Comparison of ENCODE assay signal across 11 cellular contexts in genomic region chr9:134371731-134372130, GRCh38. TPM values are rescaled to one million over a fixed set of nuclear protein-coding genes. Genes with fewer than 3 reads are reported as not detected.
A peak's percentile ranks its signal among the peaks of the same experiment; 100 is the strongest.
DNase-seq lines count a peak whose midpoint lies in the region; ATAC-seq and TF ChIP-seq lines count a peak whose summit lies in the region.
"Had no signal": no experiment of that assay in that cellular context is flagged by ENCODE, and none has a peak within 500 bp of the region (broad histone marks: within the 10 kb centered on the region; RNA-seq: fewer than 3 reads in every experiment).

No MANE protein-coding gene starts in this region.

- H3K4me3 Mint-ChIP-seq in MCF 10A (ENCODE audit: unreplicated experiment) (peak overlapping the region; percentile 68), Caco-2 (ENCODE audit: unreplicated experiment) (no peak overlapping the region)

- no peaks in the 10 kb centered on the region for H3K27me3 ChIP-seq in right atrium auricular region
- no peaks in the 10 kb centered on the region for H3K27me3 ChIP-seq in Caco-2 (replicated peaks; ENCODE audit: control insufficient read depth, insufficient read depth, low read length)

- BruUV-seq in MCF 10A (replicated peaks; lab: Mats Ljungman, UMichigan) (no TSS peak), Caco-2 (replicated peaks; lab: Mats Ljungman, UMichigan) (no TSS peak)

- H3K27ac ChIP-seq in C4-2B (peak overlapping the region; percentile 98), right atrium auricular region (peak overlapping the region; percentile 38 to 86)

- peaks cover 50% of the 10 kb centered on the region for H3K4me1 Mint-ChIP-seq in MCF 10A (ENCODE audit: insufficient read depth, unreplicated experiment)
- H3K4me1 Mint-ChIP-seq in Caco-2 (ENCODE audit: low read depth, unreplicated experiment): peaks cover 13% of the 10 kb centered on the region

- ATAC-seq in sciatic nerve: peak; percentile 48
- no peak for ATAC-seq in GM21423 (IDR thresholded peaks at IDR 0.05; ENCODE audit: unreplicated experiment)
- no peak for ATAC-seq in HG02840 (IDR thresholded peaks at IDR 0.05; ENCODE audit: low FRiP score, unreplicated experiment)

- CTCF ChIA-PET in MCF 10A (lab: Yijun Ruan, JAX): interaction anchor here (0.6 to 2.0 kb wide), 2 partner anchors 13 to 16 kb away, joined by 4 to 8 read pairs; no protein-coding TSS in a partner anchor
- CTCF ChIA-PET in Caco-2 (lab: Charles Lee): no interaction called here

- H3K36me3 ChIP-seq in right atrium auricular region (no peaks in the 10 kb centered on the region), Caco-2 (ENCODE audit: control insufficient read depth, insufficient read depth, low read length) (no peaks in the 10 kb centered on the region)

- TF ChIP-seq CTCF in C4-2B (conservative IDR thresholded peaks at IDR 0.05): no peak
- no peak for TF ChIP-seq CTCF in MCF 10A (IDR thresholded peaks at IDR 0.05; ENCODE audit: unreplicated experiment)
- no peak for TF ChIP-seq CTCF in right atrium auricular region (IDR thresholded peaks at IDR 0.05)
- no peak for TF ChIP-seq CTCF in Caco-2 (IDR thresholded peaks at IDR 0.05; ENCODE audit: insufficient read depth in 1 of 2, low read depth in 1 of 2, low read length in 1 of 2, severe bottlenecking in 1 of 2, unreplicated experiment in 1 of 2)

- POLR2A ChIA-PET in MCF 10A (lab: Yijun Ruan, JAX) (interaction anchor here (0.7 to 2.5 kb wide), 3 partner anchors 13 to 48 kb away, joined by 3 to 7 read pairs (median 5); no protein-coding TSS in a partner anchor), Caco-2 (lab: Charles Lee) (no interaction called here)

- no peaks in the 10 kb centered on the region for H3K9me3 Mint-ChIP-seq in MCF 10A (ENCODE audit: unreplicated experiment)
- no peaks in the 10 kb centered on the region for H3K9me3 Mint-ChIP-seq in Caco-2 (ENCODE audit: unreplicated experiment)

- H3K4me1 ChIP-seq in right atrium auricular region (peaks cover 0 to 94% of the 10 kb centered on the region in 2 donors), Caco-2 (no peaks in the 10 kb centered on the region)

- H3K4me3 ChIP-seq in right atrium auricular region (no peak overlapping the region), Caco-2 (ENCODE audit: low read depth, low read length) (no peak overlapping the region)

- peak; percentile 97 for DNase-seq in MCF 10A (ENCODE audit: unreplicated experiment)
- DNase-seq in right atrium auricular region (ENCODE audit: low spot score): peak; percentile 78
- DNase-seq in sciatic nerve (ENCODE audit: low spot score): peak; percentile 86
- DNase-seq in Caco-2: no peak
- no peak for DNase-seq in HCEC 1CT
- DNase-seq: activated effector memory CD4-positive, alpha-beta T cell treated with Interleukin-2 at 50 U/mL for 16 hours; effector CD4-positive, alpha-beta T cell; NCI-H1694 treated with DMSO at 0.1 percent for 48 hours had no signal

- H3K36me3 Mint-ChIP-seq in MCF 10A (ENCODE audit: insufficient read depth, unreplicated experiment): no peaks in the 10 kb centered on the region
- H3K36me3 Mint-ChIP-seq in Caco-2 (ENCODE audit: insufficient read depth, unreplicated experiment): peaks cover 29% of the 10 kb centered on the region

- intact Hi-C loops in MCF 10A (cut with micrococcal nuclease) (no loop called here), sciatic nerve (cut with DNase I) (loop anchor here (5.0 kb wide), 1 partner anchor 199 kb away; no protein-coding TSS in a partner anchor), Caco-2 (cut with micrococcal nuclease; ENCODE audit: unreplicated experiment) (no loop called here)

- H3K9me3 ChIP-seq in right atrium auricular region (no peaks in the 10 kb centered on the region), Caco-2 (no peaks in the 10 kb centered on the region)

- H3K27me3 Mint-ChIP-seq in MCF 10A (ENCODE audit: insufficient read depth, unreplicated experiment): no peaks in the 10 kb centered on the region
- no peaks in the 10 kb centered on the region for H3K27me3 Mint-ChIP-seq in Caco-2 (ENCODE audit: insufficient read depth, unreplicated experiment)

- H3K27ac Mint-ChIP-seq in MCF 10A (ENCODE audit: low read depth, unreplicated experiment) (peak overlapping the region; percentile 100), Caco-2 (ENCODE audit: unreplicated experiment) (no peak overlapping the region)

RNA-seq across cellular contexts. Expression of gene RXRA, which starts 45.5 kb away (rescaled TPM):
- total RNA-seq in MCF 10A (2022): 57.7 and 65.5 TPM in 2 replicates
- 10 to 100 TPM; 34.5 to 50.8 TPM for total RNA-seq in right atrium auricular region
- 78.1 TPM for total RNA-seq in sciatic nerve
- 63.8 and 69.1 TPM in 2 replicates for total RNA-seq in Caco-2 (2022)

Comparison
In these comparisons a context has a peak if more than half of its experiments do, and no peak if none do; other contexts are left out.
1. DNase-seq: peak in MCF 10A (single experiment), right atrium auricular region (single experiment) and sciatic nerve (single experiment); none in Caco-2 (0 of 2) and HCEC 1CT (single experiment).